34 cellular contexts compared by ENCODE assay signal in genomic region chr7:109111086-109111485, GRCh38.
"Had no signal": no experiment of that assay in that cellular context is flagged by ENCODE, and none has a peak within 500 bp of the region (broad histone marks: within the 10 kb centered on the region; RNA-seq: fewer than 3 reads in every experiment).

No MANE protein-coding gene starts in this region.

- H3K27ac ChIP-seq: adrenal gland, breast epithelium, cardiac muscle cell, colonic mucosa, dorsolateral prefrontal cortex, esophagus muscularis mucosa, foreskin keratinocyte, gastrocnemius medialis had no signal

- H3K9me3 ChIP-seq: adrenal gland, breast epithelium, colonic mucosa, esophagus muscularis mucosa, gastrocnemius medialis had no signal

- H3K4me3 ChIP-seq: adrenal gland, breast epithelium, cardiac muscle cell, colonic mucosa, dorsolateral prefrontal cortex, esophagus muscularis mucosa, gastrocnemius medialis had no signal

- H3K27ac Mint-ChIP-seq: activated CD4-positive, alpha-beta memory T cell treated with anti-CD3 and anti-CD28 coated beads for 36 hours; activated CD4-positive, alpha-beta T cell treated with anti-CD3 and anti-CD28 coated beads for 36 hours; activated CD4-positive, alpha-beta T cell treated with anti-CD3 and anti-CD28 coated beads, Interleukin-2, amount 10 ng/mL, durations not matched to agents 24 days and 14 days; activated CD8-positive, alpha-beta memory T cell treated with anti-CD3 and anti-CD28 coated beads, Interleukin-2, amount 10 ng/mL, durations not matched to agents 7 days and 5 days; activated CD8-positive, alpha-beta T cell treated with anti-CD3 and anti-CD28 coated beads, Interleukin-2, amount 10 ng/mL, durations not matched to agents 7 days and 5 days; activated naive CD4-positive, alpha-beta T cell treated with anti-CD3 and anti-CD28 coated beads for 36 hours; activated naive CD4-positive, alpha-beta T cell treated with anti-CD3 and anti-CD28 coated beads, Interleukin-2, amount 50 U/mL, for 24 hours; activated naive CD8-positive, alpha-beta T cell treated with anti-CD3 and anti-CD28 coated beads for 36 hours; activated naive CD8-positive, alpha-beta T cell treated with anti-CD3 and anti-CD28 coated beads, Interleukin-2, amount 50 U/mL, for 24 hours; activated T-helper 1 cell treated with anti-CD3 and anti-CD28 coated beads, Interleukin-12 subunit alpha, Interleukin-12 subunit beta, Interleukin-2, Interleukin-4 antibody, amounts not matched to agents 30 ng/mL and 10 ng/mL and 1 ng/mL, durations not matched to agents 14 hours and 24 hours and 36 hours; activated T-helper 2 cell treated with anti-CD3 and anti-CD28 coated beads, Interferon-gamma antibody, Interleukin-2, Interleukin-4, amounts not matched to agents 10 μg/mL and 5 μg/mL and 100 μg/mL, durations not matched to agents 14 hours and 24 hours and 36 hours; brain; dendritic cell treated with granulocyte-macrophage colony-stimulating factor and Interleukin-4, amounts not matched to agents 40 ng/mL and 50 ng/mL, for 4 days; effector memory CD8-positive, alpha-beta T cell had no signal

- H3K4me1 ChIP-seq: adrenal gland, breast epithelium, colonic mucosa, esophagus muscularis mucosa, foreskin keratinocyte, gastrocnemius medialis had no signal

- H3K27me3 Mint-ChIP-seq: activated CD4-positive, alpha-beta memory T cell treated with anti-CD3 and anti-CD28 coated beads for 36 hours; activated CD4-positive, alpha-beta T cell treated with anti-CD3 and anti-CD28 coated beads for 36 hours; activated CD4-positive, alpha-beta T cell treated with anti-CD3 and anti-CD28 coated beads, Interleukin-2, amount 10 ng/mL, durations not matched to agents 24 days and 14 days; activated CD8-positive, alpha-beta memory T cell treated with anti-CD3 and anti-CD28 coated beads, Interleukin-2, amount 10 ng/mL, durations not matched to agents 7 days and 5 days; activated naive CD4-positive, alpha-beta T cell treated with anti-CD3 and anti-CD28 coated beads, Interleukin-2, amount 50 U/mL, for 24 hours; activated naive CD8-positive, alpha-beta T cell treated with anti-CD3 and anti-CD28 coated beads for 36 hours; activated naive CD8-positive, alpha-beta T cell treated with anti-CD3 and anti-CD28 coated beads, Interleukin-2, amount 50 U/mL, for 24 hours; brain; dendritic cell treated with granulocyte-macrophage colony-stimulating factor and Interleukin-4, amounts not matched to agents 40 ng/mL and 50 ng/mL, for 4 days; effector memory CD8-positive, alpha-beta T cell had no signal

- H3K36me3 Mint-ChIP-seq: activated CD4-positive, alpha-beta memory T cell treated with anti-CD3 and anti-CD28 coated beads for 36 hours; activated CD8-positive, alpha-beta memory T cell treated with anti-CD3 and anti-CD28 coated beads, Interleukin-2, amount 10 ng/mL, durations not matched to agents 7 days and 5 days; activated naive CD4-positive, alpha-beta T cell treated with anti-CD3 and anti-CD28 coated beads, Interleukin-2, amount 50 U/mL, for 24 hours; activated naive CD8-positive, alpha-beta T cell treated with anti-CD3 and anti-CD28 coated beads for 36 hours; brain had no signal

- H3K9me3 Mint-ChIP-seq: activated CD4-positive, alpha-beta memory T cell treated with anti-CD3 and anti-CD28 coated beads for 36 hours; activated naive CD8-positive, alpha-beta T cell treated with anti-CD3 and anti-CD28 coated beads for 36 hours; activated T-helper 1 cell treated with anti-CD3 and anti-CD28 coated beads, Interleukin-12 subunit alpha, Interleukin-12 subunit beta, Interleukin-2, Interleukin-4 antibody, amounts not matched to agents 30 ng/mL and 10 ng/mL and 1 ng/mL, durations not matched to agents 14 hours and 24 hours and 36 hours; activated T-helper 2 cell treated with anti-CD3 and anti-CD28 coated beads, Interferon-gamma antibody, Interleukin-2, Interleukin-4, amounts not matched to agents 10 μg/mL and 5 μg/mL and 100 μg/mL, durations not matched to agents 14 hours and 24 hours and 36 hours; brain had no signal

- DNase-seq: activated CD4-positive, alpha-beta memory T cell treated with anti-CD3 and anti-CD28 coated beads for 36 hours; activated CD4-positive, alpha-beta T cell treated with anti-CD3 and anti-CD28 coated beads for 36 hours; activated CD4-positive, alpha-beta T cell treated with anti-CD3 and anti-CD28 coated beads, Interleukin-2, amount 10 ng/mL, durations not matched to agents 24 days and 14 days; activated CD4-positive, CD25-positive, alpha-beta regulatory T cell; activated CD4-positive, CD25-positive, alpha-beta regulatory T cell treated with anti-CD3 and anti-CD28 coated beads, Interleukin-2, amount 50 U/mL, for 72 hours; activated CD8-positive, alpha-beta memory T cell treated with anti-CD3 and anti-CD28 coated beads, Interleukin-2, amount 10 ng/mL, durations not matched to agents 7 days and 5 days; activated CD8-positive, alpha-beta memory T cell treated with anti-CD3 and anti-CD28 coated beads, Interleukin-2, amount 50 U/mL, for 4 hours; activated CD8-positive, alpha-beta T cell treated with anti-CD3 and anti-CD28 coated beads, Interleukin-2, amount 10 ng/mL, durations not matched to agents 7 days and 5 days; activated effector memory CD4-positive, alpha-beta T cell treated with anti-CD3 and anti-CD28 coated beads, Interleukin-2, amount 50 U/mL, for 16 hours; activated naive CD4-positive, alpha-beta T cell treated with anti-CD3 and anti-CD28 coated beads for 36 hours; activated naive CD8-positive, alpha-beta T cell treated with anti-CD3 and anti-CD28 coated beads for 36 hours; activated naive CD8-positive, alpha-beta T cell treated with anti-CD3 and anti-CD28 coated beads, Interleukin-2, amount 50 U/mL, for 24 hours; activated T-cell treated with anti-CD3 and anti-CD28 coated beads, Interleukin-2, amount 50 U/mL, for 1 hour; activated T-cell treated with anti-CD3 and anti-CD28 coated beads, Interleukin-2, amount 50 U/mL, for 48 hours; adrenal gland; amygdala; aorta; central memory CD4-positive, alpha-beta T cell; cerebellar nuclear complex; colonic mucosa; dorsolateral prefrontal cortex; effector memory CD8-positive, alpha-beta T cell; erythroblast; foreskin keratinocyte; gastrocnemius medialis; T-helper 2 cell had no signal

- ATAC-seq: activated CD4-positive, alpha-beta T cell treated with anti-CD3 and anti-CD28 coated beads for 36 hours; activated CD8-positive, alpha-beta memory T cell treated with anti-CD3 and anti-CD28 coated beads, Interleukin-2, amount 10 ng/mL, durations not matched to agents 7 days and 5 days; activated CD8-positive, alpha-beta T cell treated with anti-CD3 and anti-CD28 coated beads, Interleukin-2, amount 10 ng/mL, durations not matched to agents 7 days and 5 days; activated naive CD8-positive, alpha-beta T cell treated with anti-CD3 and anti-CD28 coated beads, Interleukin-2, amount 50 U/mL, for 24 hours; effector memory CD8-positive, alpha-beta T cell; foreskin keratinocyte; gastrocnemius medialis had no signal

- H3K4me1 Mint-ChIP-seq: activated CD4-positive, alpha-beta T cell treated with anti-CD3 and anti-CD28 coated beads for 36 hours; activated CD4-positive, alpha-beta T cell treated with anti-CD3 and anti-CD28 coated beads, Interleukin-2, amount 10 ng/mL, durations not matched to agents 24 days and 14 days; activated CD8-positive, alpha-beta memory T cell treated with anti-CD3 and anti-CD28 coated beads, Interleukin-2, amount 10 ng/mL, durations not matched to agents 7 days and 5 days; activated naive CD4-positive, alpha-beta T cell treated with anti-CD3 and anti-CD28 coated beads, Interleukin-2, amount 50 U/mL, for 24 hours; activated naive CD8-positive, alpha-beta T cell treated with anti-CD3 and anti-CD28 coated beads for 36 hours; activated naive CD8-positive, alpha-beta T cell treated with anti-CD3 and anti-CD28 coated beads, Interleukin-2, amount 50 U/mL, for 24 hours; brain had no signal

- H3K36me3 ChIP-seq: adrenal gland, breast epithelium, cardiac muscle cell, colonic mucosa, esophagus muscularis mucosa, gastrocnemius medialis had no signal

- H3K4me3 Mint-ChIP-seq: activated CD4-positive, alpha-beta memory T cell treated with anti-CD3 and anti-CD28 coated beads for 36 hours; activated CD4-positive, alpha-beta T cell treated with anti-CD3 and anti-CD28 coated beads for 36 hours; activated CD4-positive, alpha-beta T cell treated with anti-CD3 and anti-CD28 coated beads, Interleukin-2, amount 10 ng/mL, durations not matched to agents 24 days and 14 days; activated CD8-positive, alpha-beta memory T cell treated with anti-CD3 and anti-CD28 coated beads, Interleukin-2, amount 10 ng/mL, durations not matched to agents 7 days and 5 days; activated CD8-positive, alpha-beta T cell treated with anti-CD3 and anti-CD28 coated beads, Interleukin-2, amount 10 ng/mL, durations not matched to agents 7 days and 5 days; activated naive CD4-positive, alpha-beta T cell treated with anti-CD3 and anti-CD28 coated beads for 36 hours; activated naive CD4-positive, alpha-beta T cell treated with anti-CD3 and anti-CD28 coated beads, Interleukin-2, amount 50 U/mL, for 24 hours; activated naive CD8-positive, alpha-beta T cell treated with anti-CD3 and anti-CD28 coated beads for 36 hours; activated naive CD8-positive, alpha-beta T cell treated with anti-CD3 and anti-CD28 coated beads, Interleukin-2, amount 50 U/mL, for 24 hours; activated T-helper 1 cell treated with anti-CD3 and anti-CD28 coated beads, Interleukin-12 subunit alpha, Interleukin-12 subunit beta, Interleukin-2, Interleukin-4 antibody, amounts not matched to agents 30 ng/mL and 10 ng/mL and 1 ng/mL, durations not matched to agents 14 hours and 24 hours and 36 hours; brain; dendritic cell treated with granulocyte-macrophage colony-stimulating factor and Interleukin-4, amounts not matched to agents 40 ng/mL and 50 ng/mL, for 4 days; effector memory CD8-positive, alpha-beta T cell had no signal

- H3K27me3 ChIP-seq: adrenal gland, breast epithelium, cardiac muscle cell, colonic mucosa, dorsolateral prefrontal cortex, esophagus muscularis mucosa, foreskin keratinocyte, gastrocnemius medialis had no signal
